In genomic region chrX:136176399-136176825, GRCh38 we compare ENCODE assay signal across 9 cellular contexts. TPM values are rescaled to one million over a fixed set of nuclear protein-coding genes. Genes with fewer than 3 reads are reported as not detected.
DNase-seq lines count a peak whose midpoint lies in the region; ATAC-seq and TF ChIP-seq lines count a peak whose summit lies in the region.
"Had no signal": no experiment of that assay in that cellular context is flagged by ENCODE, and none has a peak within 500 bp of the region (broad histone marks: within the 10 kb centered on the region; RNA-seq: fewer than 3 reads in every experiment).

No MANE protein-coding gene starts in this region.

- H3K36me3 ChIP-seq in lower lobe of right lung (no peaks in the 10 kb centered on the region), upper lobe of right lung (no peaks in the 10 kb centered on the region)

- no peaks in the 10 kb centered on the region for H3K27me3 ChIP-seq in lower lobe of right lung (ENCODE audit: low read depth)
- H3K27me3 ChIP-seq in upper lobe of right lung = no peaks in the 10 kb centered on the region

- intact Hi-C loops in lower lobe of right lung (cut with DNase I) (no loop called here), upper lobe of right lung (cut with DNase I) (no loop called here)

- H3K4me3 ChIP-seq in coronary artery = peak overlapping the region; percentile 22
- H3K4me3 ChIP-seq in lower lobe of right lung = no peak overlapping the region
- H3K4me3 ChIP-seq in upper lobe of right lung = no peak overlapping the region

- DNase-seq in MV-4-11 (lab: John Stamatoyannopoulos, UW) (peak; percentile 38), coronary artery (ENCODE audit: low spot score) (peak; percentile 85), lower lobe of right lung (no peak), upper lobe of right lung (no peak), NCI-H2081 (lab: John Stamatoyannopoulos, UW) (no peak), D341Med (ENCODE audit: low spot score) (no peak)
- DNase-seq: cortex of kidney, NCI-H1436 treated with DMSO at 0.1 percent for 48 hours had no signal

- ATAC-seq in lower lobe of right lung (peak; percentile 79 to 85), upper lobe of right lung (peak; percentile 72), GM18498 (IDR thresholded peaks at IDR 0.05; ENCODE audit: unreplicated experiment) (no peak)

- H3K27ac ChIP-seq in coronary artery = peak overlapping the region; percentile 73 to 82
- peak overlapping the region; percentile 47 for H3K27ac ChIP-seq in lower lobe of right lung
- H3K27ac ChIP-seq in upper lobe of right lung = peak overlapping the region; percentile 24

- H3K4me1 ChIP-seq in lower lobe of right lung = no peaks in the 10 kb centered on the region
- peaks cover 6% of the 10 kb centered on the region for H3K4me1 ChIP-seq in upper lobe of right lung

- TF ChIP-seq CTCF in coronary artery (IDR thresholded peaks at IDR 0.05) = no peak
- TF ChIP-seq CTCF in lower lobe of right lung (IDR thresholded peaks at IDR 0.05) = no peak
- no peak for TF ChIP-seq CTCF in upper lobe of right lung (IDR thresholded peaks at IDR 0.05)

- H3K9me3 ChIP-seq in lower lobe of right lung (no peaks in the 10 kb centered on the region), upper lobe of right lung (no peaks in the 10 kb centered on the region)

RNA-seq across cellular contexts. Expression of gene FHL1, which starts 29.1 kb away (rescaled TPM):
- 248 TPM for total RNA-seq in lower lobe of right lung
- 328 TPM for total RNA-seq in upper lobe of right lung

Comparison
In these comparisons a context has a peak if more than half of its experiments do, and no peak if none do; other contexts are left out.
1. DNase-seq: peak in MV-4-11 (single experiment) and coronary artery (single experiment); none in lower lobe of right lung (single experiment), upper lobe of right lung (single experiment), NCI-H2081 (0 of 2) and D341Med (single experiment).
2. H3K27ac ChIP-seq: peak in every context shown above with its lines; median percentile 78 in coronary artery; 47 in lower lobe of right lung; 24 in upper lobe of right lung.